8 cellular contexts compared by ENCODE assay signal in genomic region chr19:42229855-42230331, GRCh38. TPM values are rescaled to one million over a fixed set of nuclear protein-coding genes. Genes with fewer than 3 reads are reported as not detected.
DNase-seq lines count a peak whose midpoint lies in the region; TF ChIP-seq lines count a peak whose summit lies in the region.
"Had no signal": no experiment of that assay in that cellular context is flagged by ENCODE, and none has a peak within 500 bp of the region (broad histone marks: within the 10 kb centered on the region; RNA-seq: fewer than 3 reads in every experiment).

No MANE protein-coding gene starts in this region.

- POLR2A ChIA-PET in AG04450 (lab: Yijun Ruan, JAX), result no interaction called here

- H3K4me3 ChIP-seq in AG04450 (ENCODE audit: low read depth, low read length) (no peak overlapping the region), MG63 (no peak overlapping the region)

- H3K36me3 ChIP-seq in MG63, result peaks cover 96% of the 10 kb centered on the region

- H3K9me3 ChIP-seq in AG04450 (ENCODE audit: control insufficient read depth, insufficient read depth, low read length), result no peaks in the 10 kb centered on the region
- no peaks in the 10 kb centered on the region for H3K9me3 ChIP-seq in MG63

- H3K27me3 ChIP-seq in AG04450 (ENCODE audit: control insufficient read depth, insufficient read depth, low read length) (no peaks in the 10 kb centered on the region), MG63 (no peaks in the 10 kb centered on the region)

- DNase-seq in AG04450 (ENCODE audit: low read depth, low spot score), result no peak
- peak; percentile 95 for DNase-seq in NCI-H82 treated with DMSO at 0.1 percent for 48 hours (lab: John Stamatoyannopoulos, UW; ENCODE audit: unreplicated experiment)
- DNase-seq in epidermal melanocyte (ENCODE audit: insufficient read length, low spot score), result peak; percentile 19
- DNase-seq in NCI-H128 (lab: John Stamatoyannopoulos, UW; ENCODE audit: unreplicated experiment), result no peak
- DNase-seq in AML-193 (lab: John Stamatoyannopoulos, UW), result no peak
- no peak for DNase-seq in MG63
- DNase-seq: NCI-H1930; stimulated activated naive CD4-positive, alpha-beta T cell had no signal

- peak overlapping the region; percentile 21 for H3K27ac ChIP-seq in AG04450 (ENCODE audit: low read depth, low read length)

- CTCF ChIA-PET in AG04450 (lab: Charles Lee), result no interaction called here

- no peak for TF ChIP-seq CTCF in AG04450 (IDR thresholded peaks at IDR 0.05; ENCODE audit: low read depth, low read length)

RNA-seq across cellular contexts. Expression of gene ZNF526, which starts 9.8 kb away (rescaled TPM):
- polyA plus RNA-seq in AG04450 (2011; rRNA removed), result 4.6 and 5.4 TPM in 2 replicates
- 14.3 and 16.1 TPM in 2 replicates for polyA minus RNA-seq in AG04450 (2011; rRNA and poly(A)+ RNA removed)
- total RNA-seq in MG63 (2014; rRNA removed; shearing (Covaris generic); ENCODE audit: low replicate concordance), result 8.5 and 12.8 TPM in 2 replicates

RNA-seq across cellular contexts. Expression of gene DEDD2, which starts 12.4 kb away (rescaled TPM):
- 11.8 and 13.8 TPM in 2 replicates for polyA plus RNA-seq in AG04450 (2011; rRNA removed)
- polyA minus RNA-seq in AG04450 (2011; rRNA and poly(A)+ RNA removed), result 7.3 and 10.0 TPM in 2 replicates
- 26.3 and 42.9 TPM in 2 replicates for total RNA-seq in MG63 (2014; rRNA removed; shearing (Covaris generic); ENCODE audit: low replicate concordance)

RNA-seq across cellular contexts. Expression of gene GSK3A, which starts 12.5 kb away (rescaled TPM):
- 20.1 and 27.3 TPM in 2 replicates for polyA plus RNA-seq in AG04450 (2011; rRNA removed)
- polyA minus RNA-seq in AG04450 (2011; rRNA and poly(A)+ RNA removed), result 20.9 and 28.6 TPM in 2 replicates
- total RNA-seq in MG63 (2014; rRNA removed; shearing (Covaris generic); ENCODE audit: low replicate concordance), result 24.1 and 27.3 TPM in 2 replicates

RNA-seq across cellular contexts. Expression of gene ERF, which starts 25.0 kb away (rescaled TPM):
- polyA plus RNA-seq in AG04450 (2011; rRNA removed), result 29.4 and 31.1 TPM in 2 replicates
- 45.7 and 49.3 TPM in 2 replicates for polyA minus RNA-seq in AG04450 (2011; rRNA and poly(A)+ RNA removed)
- total RNA-seq in MG63 (2014; rRNA removed; shearing (Covaris generic); ENCODE audit: low replicate concordance), result 78.3 and 168 TPM in 2 replicates

RNA-seq across cellular contexts. Expression of gene CIC, which starts 39.2 kb away (rescaled TPM):
- polyA plus RNA-seq in AG04450 (2011; rRNA removed), result 2.9 and 4.2 TPM in 2 replicates
- 5.1 and 6.2 TPM in 2 replicates for polyA minus RNA-seq in AG04450 (2011; rRNA and poly(A)+ RNA removed)
- total RNA-seq in MG63 (2014; rRNA removed; shearing (Covaris generic); ENCODE audit: low replicate concordance), result 5.9 and 15.8 TPM in 2 replicates

Comparison
In these comparisons a context has a peak if more than half of its experiments do, and no peak if none do; other contexts are left out.
1. DNase-seq: peak in NCI-H82 treated with DMSO at 0.1 percent for 48 hours (single experiment) and epidermal melanocyte (single experiment); none in AG04450 (single experiment), NCI-H128 (single experiment), AML-193 (0 of 2) and MG63 (single experiment).